ENCODE assay signal across 8 cellular contexts in the genomic region with DNA sequence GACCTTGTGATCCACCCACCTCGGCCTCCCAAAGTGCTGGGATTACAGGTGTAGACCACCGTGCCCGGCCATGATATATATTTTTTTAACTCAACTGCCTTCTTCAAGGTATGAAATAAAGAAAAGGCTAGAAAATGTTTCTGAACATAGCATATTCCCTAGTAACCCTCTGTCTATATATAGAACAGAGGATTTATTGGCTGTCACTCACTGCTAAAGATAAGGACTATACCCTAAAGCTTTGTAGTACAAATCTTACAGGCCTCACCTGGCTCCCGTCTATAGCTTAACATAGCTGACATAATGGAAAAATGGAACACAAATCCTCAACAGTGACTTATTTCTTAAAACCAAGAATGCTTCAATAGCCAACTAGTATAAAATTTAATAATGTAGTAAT.
"Had no signal": no experiment of that assay in that cellular context is flagged by ENCODE, and none has a peak within 500 bp of the region (broad histone marks: within the 10 kb centered on the region; RNA-seq: fewer than 3 reads in every experiment).

No MANE protein-coding gene starts in this region.

- H3K4me3 ChIP-seq: GM12878 had no signal

- DNase-seq: GDM1, GF-D8 had no signal

- FAIRE-seq: G401.6, GM12878, GM12891, GM12892, GM18507, GM19239 had no signal

- ATAC-seq: GM12878 had no signal
